Comparison of ENCODE assay signal across 10 cellular contexts in the genomic region with DNA sequence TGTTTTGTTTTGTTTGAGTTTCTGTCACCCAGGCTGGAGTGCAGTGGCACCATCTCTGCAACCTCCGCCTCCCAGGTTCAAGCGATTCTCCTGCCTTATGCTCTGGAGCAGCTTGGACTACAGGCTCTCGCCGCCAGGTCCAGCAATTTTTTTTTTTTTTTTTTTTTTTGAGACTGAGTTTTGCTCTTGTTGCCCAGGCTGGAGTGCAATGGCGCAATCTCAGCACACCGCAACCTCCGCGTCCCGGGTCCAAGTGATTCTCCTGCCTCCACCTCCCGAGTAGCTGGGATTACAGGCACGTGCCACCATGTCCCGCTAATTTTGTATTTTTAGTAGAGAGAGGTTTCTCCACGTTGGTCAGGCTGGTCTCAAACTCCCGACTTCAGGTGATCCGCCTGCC. TPM values are rescaled to one million over a fixed set of nuclear protein-coding genes. Genes with fewer than 3 reads are reported as not detected.
"Had no signal": no experiment of that assay in that cellular context is flagged by ENCODE, and none has a peak within 500 bp of the region (broad histone marks: within the 10 kb centered on the region; RNA-seq: fewer than 3 reads in every experiment).

No MANE protein-coding gene starts in this region.

RNA-seq across cellular contexts. Expression of gene TRIM71, which starts 29.2 kb away (rescaled TPM):
- total RNA-seq: activated CD8-positive, alpha-beta T cell treated with anti-CD3 and anti-CD28 coated beads, Interleukin-2, amount 10 ng/mL, durations not matched to agents 7 days and 5 days; aorta; body of pancreas; esophagus squamous epithelium; fibroblast of villous mesenchyme; gastroesophageal sphincter; glomerular endothelial cell; T-helper 2 cell treated with Interferon-gamma antibody and Interleukin-4, amounts not matched to agents 100 ng/mL and 5 ng/mL, for 36 hours had no signal
- polyA plus RNA-seq: adrenal gland, aorta, esophagus had no signal
